Comparison of ENCODE assay signal across 8 cellular contexts in the genomic region with DNA sequence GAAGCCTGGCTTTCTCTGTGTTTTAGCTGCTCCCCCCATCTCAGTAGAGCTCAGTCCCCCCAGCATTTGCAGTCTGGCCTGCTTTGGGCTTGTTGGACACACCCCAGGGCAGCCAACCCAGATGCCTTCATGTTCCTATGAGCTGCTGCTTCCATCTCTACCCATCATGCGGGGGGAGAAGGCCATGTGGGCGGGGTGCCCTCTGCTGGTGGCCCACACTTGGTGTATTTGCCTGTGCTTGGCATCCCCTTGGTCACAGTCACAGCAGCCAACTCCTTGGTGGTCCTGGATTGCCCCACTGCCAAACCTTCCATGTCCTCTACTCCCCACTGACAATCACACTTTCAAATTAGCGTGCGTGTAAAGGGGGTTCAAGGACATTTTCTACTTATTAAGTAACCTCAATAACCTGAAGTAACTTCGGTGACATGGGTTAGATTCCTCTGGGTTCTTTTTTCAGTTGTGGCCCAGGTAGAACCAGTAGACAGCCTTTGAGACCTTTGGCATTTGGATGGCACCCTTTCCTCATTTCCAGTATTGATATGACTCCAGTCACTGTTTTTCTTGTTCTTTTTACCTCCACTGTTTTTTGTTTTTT. TPM values are rescaled to one million over a fixed set of nuclear protein-coding genes. Genes with fewer than 3 reads are reported as not detected.
A peak's percentile ranks its signal among the peaks of the same experiment; 100 is the strongest.
DNase-seq lines count a peak whose midpoint lies in the region; ATAC-seq and TF ChIP-seq lines count a peak whose summit lies in the region.

No MANE protein-coding gene starts in this region.

- intact Hi-C loops in Calu3 (cut with micrococcal nuclease; ENCODE audit: unreplicated experiment) = loop anchor here (5.0 kb wide), 2 partner anchors 41 to 76 kb away; a partner anchor contains a TSS

- H3K4me1 Mint-ChIP-seq in Calu3 (ENCODE audit: low read depth, unreplicated experiment) = peaks cover 13% of the 10 kb centered on the region
- H3K4me1 Mint-ChIP-seq in T-helper 2 cell treated with Interferon-gamma antibody and Interleukin-4, amounts not matched to agents 5 μg/mL and 100 μg/mL, for 36 hours (ENCODE audit: low read depth) = peaks cover 5% of the 10 kb centered on the region

- peak; percentile 77 for DNase-seq in Calu3
- DNase-seq in LoVo (ENCODE audit: low spot score) = peak; percentile 55
- peak; percentile 60 for DNase-seq in T-helper 2 cell treated with Interferon-gamma antibody and Interleukin-4, amounts not matched to agents 5 μg/mL and 100 μg/mL, for 36 hours (ENCODE audit: low spot score)
- peak; percentile 51 for DNase-seq in amniotic epithelial cell (ENCODE audit: low read depth)
- peak; percentile 25 to 77 for DNase-seq in hippocampal formation (lab: John Stamatoyannopoulos, UW)
- peak; percentile 56 to 70 for DNase-seq in stimulated activated CD4-positive, alpha-beta T cell treated with anti-CD3 and anti-CD28 coated beads, Interleukin-1b, Interleukin-23, amount 100 ng/mL, for 1 hour (ENCODE audit: low read depth in 2 of 2)

- H3K36me3 Mint-ChIP-seq in Calu3 (ENCODE audit: insufficient read depth, unreplicated experiment) = no peaks in the 10 kb centered on the region
- no peaks in the 10 kb centered on the region for H3K36me3 Mint-ChIP-seq in T-helper 2 cell treated with Interferon-gamma antibody and Interleukin-4, amounts not matched to agents 5 μg/mL and 100 μg/mL, for 36 hours (ENCODE audit: low read depth)

- peak; percentile 73 for TF ChIP-seq CTCF in Calu3 (IDR thresholded peaks at IDR 0.05; ENCODE audit: unreplicated experiment)

- H3K4me3 Mint-ChIP-seq in Calu3 (ENCODE audit: low read depth, unreplicated experiment) = no peak overlapping the region
- H3K4me3 Mint-ChIP-seq in T-helper 2 cell treated with Interferon-gamma antibody and Interleukin-4, amounts not matched to agents 5 μg/mL and 100 μg/mL, for 36 hours = no peak overlapping the region

- H3K27me3 Mint-ChIP-seq in Calu3 (ENCODE audit: unreplicated experiment) = no peaks in the 10 kb centered on the region
- no peaks in the 10 kb centered on the region for H3K27me3 Mint-ChIP-seq in T-helper 2 cell treated with Interferon-gamma antibody and Interleukin-4, amounts not matched to agents 5 μg/mL and 100 μg/mL, for 36 hours (ENCODE audit: low read depth)

- BruUV-seq in Calu3 (replicated peaks; lab: Mats Ljungman, UMichigan) = no TSS peak

- H3K27ac Mint-ChIP-seq in Calu3 (ENCODE audit: unreplicated experiment) = no peak overlapping the region
- no peak overlapping the region for H3K27ac Mint-ChIP-seq in T-helper 2 cell treated with Interferon-gamma antibody and Interleukin-4, amounts not matched to agents 5 μg/mL and 100 μg/mL, for 36 hours

- peak; percentile 72 for ATAC-seq in GM21515 (IDR thresholded peaks at IDR 0.05; ENCODE audit: unreplicated experiment)
- no peak for ATAC-seq in GM19467 (IDR thresholded peaks at IDR 0.05; ENCODE audit: unreplicated experiment)

- H3K9me3 Mint-ChIP-seq in Calu3 (ENCODE audit: low read depth, unreplicated experiment) = no peaks in the 10 kb centered on the region
- no peaks in the 10 kb centered on the region for H3K9me3 Mint-ChIP-seq in T-helper 2 cell treated with Interferon-gamma antibody and Interleukin-4, amounts not matched to agents 5 μg/mL and 100 μg/mL, for 36 hours

- CTCF ChIA-PET in Calu3 (lab: Charles Lee) = interaction anchor here (0.6 to 1.0 kb wide), 2 partner anchors 69 to 76 kb away, joined by 7 read pairs; a partner anchor contains a TSS

RNA-seq across cellular contexts. Expression of a gene that starts 42.8 kb away (rescaled TPM):
- 7.9 and 8.7 TPM in 2 replicates for total RNA-seq in Calu3 (2022)
